14 cellular contexts compared by ENCODE assay signal in the genomic region with DNA sequence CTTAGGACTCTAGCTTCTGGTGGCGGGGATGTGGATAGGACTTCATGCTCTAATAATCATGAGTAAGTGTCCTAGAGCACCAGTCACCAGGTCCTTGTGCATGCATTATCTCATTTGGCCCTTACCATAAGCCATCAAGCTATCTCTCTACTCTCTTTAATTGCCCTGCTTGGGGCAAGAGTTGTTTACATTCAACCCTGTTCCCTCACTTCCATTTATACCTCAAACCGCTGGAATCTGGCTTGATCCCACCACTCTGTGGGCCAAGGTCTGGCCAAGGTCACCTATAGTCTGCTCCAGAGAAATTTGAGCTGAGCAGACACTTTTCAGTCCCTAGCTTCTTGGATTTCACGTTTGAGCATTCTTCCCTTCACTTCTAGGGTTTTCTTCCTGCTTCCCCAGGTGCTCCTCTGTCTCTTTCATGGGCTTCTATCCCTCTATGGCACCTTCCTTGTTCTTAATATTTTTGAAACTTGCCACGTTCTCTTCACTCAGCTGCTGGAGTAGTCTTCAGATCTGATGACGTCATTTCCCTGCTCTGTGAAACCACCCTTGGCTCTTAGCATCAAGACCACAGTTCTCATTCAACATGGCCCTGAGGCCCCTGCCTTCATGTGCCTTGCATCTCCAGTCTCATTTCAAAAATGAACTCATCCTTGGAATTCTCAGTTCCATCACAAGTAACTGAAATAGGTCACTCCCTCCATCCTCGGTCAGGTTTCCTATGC.
"Had no signal": no experiment of that assay in that cellular context is flagged by ENCODE, and none has a peak within 500 bp of the region (broad histone marks: within the 10 kb centered on the region; RNA-seq: fewer than 3 reads in every experiment).

No MANE protein-coding gene starts in this region.

- DNase-seq: activated B cell treated with CpG ODN at 0.5 μM for 24 hours; activated CD4-positive, alpha-beta T cell treated with anti-CD3 and anti-CD28 coated beads for 4 hours; activated CD8-positive, alpha-beta T cell treated with anti-CD3 and anti-CD28 coated beads for 36 hours; activated naive CD4-positive, alpha-beta T cell treated with anti-CD3 and anti-CD28 coated beads for 36 hours; activated T-cell treated with anti-CD3 and anti-CD28 coated beads, Interleukin-2, amount 50 U/mL, for 24 hours; anterior cingulate cortex; caudate nucleus; head of caudate nucleus; kidney; midbrain; nucleus accumbens; stimulated activated naive B cell treated with anti-CD40 and anti-IgM and Interleukin-4, amounts not matched to agents 10 μg/mL and 1 μg/mL and 100 μg/mL, for 72 hours; T-helper 9 cell had no signal

- ATAC-seq: activated CD8-positive, alpha-beta T cell treated with anti-CD3 and anti-CD28 coated beads for 36 hours; left lobe of liver; stimulated activated naive B cell treated with anti-CD40 and anti-IgM and Interleukin-4, amounts not matched to agents 10 μg/mL and 1 μg/mL and 100 μg/mL, for 72 hours had no signal
